Comparison of ENCODE assay signal across 18 cellular contexts in the genomic region with DNA sequence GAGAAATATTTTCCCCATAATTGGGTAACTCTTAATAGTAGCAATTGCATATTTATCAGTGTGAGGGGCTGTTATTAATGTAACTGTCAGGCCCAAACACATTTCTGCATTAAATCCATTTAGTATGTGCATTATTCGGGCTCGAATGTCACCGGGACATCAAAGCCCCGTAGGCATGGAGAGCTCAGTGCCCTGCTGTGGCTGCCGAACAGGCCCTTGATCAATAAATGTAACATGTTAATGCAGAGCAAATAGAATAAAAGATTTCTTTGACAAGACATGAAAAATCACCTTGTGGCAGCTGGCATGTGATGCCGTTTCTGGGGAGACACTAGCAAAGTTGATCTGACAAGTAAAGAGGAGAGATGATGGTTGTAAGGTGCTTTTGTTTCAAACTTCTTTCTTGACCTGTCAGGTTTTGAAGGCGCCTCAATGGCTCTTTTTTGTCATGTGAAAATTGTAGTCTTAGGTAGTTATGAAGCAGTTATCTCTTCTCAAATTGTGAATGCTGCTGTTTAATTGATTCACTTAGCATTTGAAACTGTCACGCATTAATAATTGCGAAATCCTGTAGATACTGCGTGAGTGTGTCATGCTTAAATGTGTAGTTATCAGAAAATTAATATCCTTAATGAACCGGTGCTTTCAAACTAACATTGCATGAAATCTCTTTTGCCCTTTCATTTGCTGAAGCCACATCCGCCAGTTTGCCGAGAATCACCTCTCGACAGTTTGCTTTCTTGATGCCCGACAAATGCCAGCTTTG. TPM values are rescaled to one million over a fixed set of nuclear protein-coding genes. Genes with fewer than 3 reads are reported as not detected.
A peak's percentile ranks its signal among the peaks of the same experiment; 100 is the strongest.
DNase-seq lines count a peak whose midpoint lies in the region; ATAC-seq, FAIRE-seq and TF ChIP-seq lines count a peak whose summit lies in the region.
"Had no signal": no experiment of that assay in that cellular context is flagged by ENCODE, and none has a peak within 500 bp of the region (broad histone marks: within the 10 kb centered on the region; RNA-seq: fewer than 3 reads in every experiment).

No MANE protein-coding gene starts in this region.

- H4K20me1 ChIP-seq in GM23338 (replicated peaks; ENCODE audit: insufficient read depth): no peaks in the 10 kb centered on the region
- H4K20me1 ChIP-seq in K562 (replicated peaks; ENCODE audit: control insufficient read depth, insufficient read depth, low read length): no peaks in the 10 kb centered on the region

- DNase-seq in GM23338 (ENCODE audit: low spot score) (peak; percentile 46), K562 (ENCODE audit: extremely low read depth in 1 of 4, low spot score in 3 of 4) (no peak), islet precursor cell (peak; percentile 32), WERI-Rb-1 (no peak)
- DNase-seq: CD8-positive, alpha-beta T cell; DND-41; GDM1; GOT3; MV-4-11; NCI-H187 treated with DMSO at 0.1 percent for 48 hours; NCI-H2171 treated with DMSO at 0.1 percent for 48 hours; NCI-H510A had no signal

- H3K79me2 ChIP-seq in GM23338 (replicated peaks; ENCODE audit: insufficient read depth): no peaks in the 10 kb centered on the region
- H3K79me2 ChIP-seq in K562 (ENCODE audit: control insufficient read depth, insufficient read depth, low read length): no peaks in the 10 kb centered on the region

- H3K27ac ChIP-seq in GM23338 (ENCODE audit: low read depth) (no peak overlapping the region), HEK293 (ENCODE audit: extremely low read depth, low read depth, low read length) (no peak overlapping the region), K562 (ENCODE audit: extremely low read depth, low read depth, low read length) (no peak overlapping the region), WERI-Rb-1 (no peak overlapping the region)

- no TSS peak for BruUV-seq in K562 (replicated peaks; lab: Mats Ljungman, UMichigan)

- TF ChIP-seq EP300 in K562 (IDR thresholded peaks at IDR 0.05; ENCODE audit: low read length): no peak

- H3K36me3 Mint-ChIP-seq in GM23338 (ENCODE audit: low read depth): no peaks in the 10 kb centered on the region
- H3K36me3 Mint-ChIP-seq: CD8-positive, alpha-beta T cell; IgD-negative memory B cell had no signal

- 0 out of 2 replicates have a peak, but pooled peaks cover 4% of the 10 kb centered on the region for H3K9me2 ChIP-seq in GM23338 (ENCODE audit: insufficient read depth)

- H3K9me3 ChIP-seq in HEK293 (ENCODE audit: control insufficient read depth, insufficient read depth, low read depth, low read length): no peaks in the 10 kb centered on the region
- no peaks in the 10 kb centered on the region for H3K9me3 ChIP-seq in K562 (replicated peaks; ENCODE audit: control insufficient read depth, insufficient read depth, low read depth, low read length)
- H3K9me3 ChIP-seq in WERI-Rb-1 (ENCODE audit: severe bottlenecking): peaks cover 5% of the 10 kb centered on the region

- no peak for TF ChIP-seq RAD21 in K562 (CRISPR knock-in tag; conservative IDR thresholded peaks at IDR 0.05 in 1 of 2, IDR thresholded peaks at IDR 0.05 in 1 of 2)

- H3K27me3 ChIP-seq in GM23338 (ENCODE audit: insufficient read depth) (peaks cover 45% of the 10 kb centered on the region), K562 (ENCODE audit: control insufficient read depth in 2 of 2, insufficient read depth in 2 of 2, low read length in 2 of 2) (peaks cover 18 to 19% of the 10 kb centered on the region in 2 experiments; a peak in 4 of 5 replicates), WERI-Rb-1 (ENCODE audit: insufficient read depth, low read depth, severe bottlenecking) (no peaks in the 10 kb centered on the region)

- peak overlapping the region; percentile 51; the same call in 2 of the 3 replicates for H3K4me3 Mint-ChIP-seq in GM23338
- H3K4me3 Mint-ChIP-seq: CD8-positive, alpha-beta T cell; IgD-negative memory B cell had no signal

- peaks cover 40% of the 10 kb centered on the region for H3K27me3 Mint-ChIP-seq in GM23338 (ENCODE audit: insufficient read depth, low read depth, poor library complexity)

- H3K36me3 ChIP-seq in GM23338 (ENCODE audit: insufficient read depth): no peaks in the 10 kb centered on the region
- no peaks in the 10 kb centered on the region for H3K36me3 ChIP-seq in HEK293 (ENCODE audit: control insufficient read depth in 2 of 2, insufficient read depth in 1 of 2, low read length in 2 of 2)
- no peaks in the 10 kb centered on the region for H3K36me3 ChIP-seq in K562 (ENCODE audit: control insufficient read depth, insufficient read depth, low read length)
- no peaks in the 10 kb centered on the region for H3K36me3 ChIP-seq in WERI-Rb-1

- CTCF ChIA-PET in HEK293 (lab: Yijun Ruan, JAX): interaction anchor here (1.0 kb wide), 1 partner anchor 22 kb away, joined by 3 read pairs; no protein-coding TSS in a partner anchor
- CTCF ChIA-PET in K562 (lab: Yijun Ruan, JAX; ENCODE audit: low intra/inter-chr PET ratio): no interaction called here

- no peak for TF ChIP-seq POLR2A in K562 (conservative IDR thresholded peaks at IDR 0.05)

- FAIRE-seq in K562 (lab: Jason Lieb, UNC): no peak
- FAIRE-seq: GM12892 had no signal

- ATAC-seq in GM23338 (peak; percentile 60), K562 (no peak), HG03442 (IDR thresholded peaks at IDR 0.05; ENCODE audit: unreplicated experiment) (no peak), GM19467 (IDR thresholded peaks at IDR 0.05; ENCODE audit: unreplicated experiment) (no peak)
- ATAC-seq: CD8-positive, alpha-beta T cell had no signal

- H3K4me1 ChIP-seq in GM23338 (ENCODE audit: insufficient read depth) (peaks cover 42% of the 10 kb centered on the region), HEK293 (ENCODE audit: control insufficient read depth, insufficient read depth, low read length) (peaks cover 15% of the 10 kb centered on the region), K562 (replicated peaks in 1 of 2; ENCODE audit: control insufficient read depth in 2 of 2, insufficient read depth in 2 of 2, low read length in 2 of 2) (no peaks in the 10 kb centered on the region)

- peaks cover 43% of the 10 kb centered on the region for H3K4me1 Mint-ChIP-seq in GM23338
- H3K4me1 Mint-ChIP-seq: IgD-negative memory B cell had no signal

- H3K4me3 ChIP-seq in GM23338 (peak overlapping the region; percentile 25), HEK293 (ENCODE audit: low read depth, low read length) (no peak overlapping the region), K562 (no peak overlapping the region), WERI-Rb-1 (ENCODE audit: low read depth, low read length) (no peak overlapping the region)

- in situ Hi-C loops in K562 (cut with MboI): no loop called here

- intact Hi-C loops in K562 (cut with micrococcal nuclease): no loop called here

- POLR2A ChIA-PET in HEK293 (lab: Yijun Ruan, JAX) (interaction anchor here (0.7 to 1.1 kb wide), 2 partner anchors 49 to 515 kb away, joined by 3 to 4 read pairs; partner anchors contain the start of gene ZNF503), K562 (lab: Yijun Ruan, JAX) (interaction anchor here (0.6 kb wide), 1 partner anchor 337 kb away, joined by 4 read pairs; no protein-coding TSS in a partner anchor)

- H2AFZ ChIP-seq in GM23338 (no peak overlapping the region), K562 (ENCODE audit: low read depth, low read length) (no peak overlapping the region)

- peak overlapping the region; percentile 46 for H3K4me2 ChIP-seq in GM23338
- no peak overlapping the region for H3K4me2 ChIP-seq in K562 (ENCODE audit: insufficient read depth, low read length)

- TF ChIP-seq CTCF in GM23338 (conservative IDR thresholded peaks at IDR 0.05; ENCODE audit: low read depth in 2 of 2): no peak
- no peak for TF ChIP-seq CTCF in HEK293 (tag by site-specific recombination; IDR thresholded peaks at IDR 0.05)
- no peak for TF ChIP-seq CTCF in K562 (IDR thresholded peaks at IDR 0.05 in 2 of 3, conservative IDR thresholded peaks at IDR 0.05 in 1 of 3; ENCODE audit: insufficient read depth in 2 of 3, low read depth in 1 of 3, low read length in 3 of 3)
- no peak for TF ChIP-seq CTCF in WERI-Rb-1 (IDR thresholded peaks at IDR 0.05; ENCODE audit: low read depth, low read length)

- H3F3A ChIP-seq in GM23338 (replicated peaks; ENCODE audit: low read depth): no peaks in the 10 kb centered on the region

- no peak overlapping the region for H3K27ac Mint-ChIP-seq in GM23338
- H3K27ac Mint-ChIP-seq: CD8-positive, alpha-beta T cell; IgD-negative memory B cell had no signal

- WGBS in K562 (ENCODE audit: insufficient coverage, low coverage, missing lambda C conversion rate): 2% methylated on average over 15 of the region's 15 CpGs

- peaks cover 8% of the 10 kb centered on the region for H3K9me3 Mint-ChIP-seq in GM23338

- H3K9me1 ChIP-seq in K562 (ENCODE audit: control insufficient read depth, insufficient read depth, low read length): no peaks in the 10 kb centered on the region

- H3K9ac ChIP-seq in K562 (ENCODE audit: insufficient read depth in 1 of 2, low read depth in 2 of 2, low read length in 2 of 2): no peak overlapping the region

RNA-seq across cellular contexts. Expression of gene LRMDA, which starts 19.4 kb away (rescaled TPM):
- 0.90 TPM in 1 of 2 replicates, not detected in the other for total RNA-seq in GM23338 (2014; rRNA removed; shearing (Covaris generic))
- polyA plus RNA-seq in GM23338 (2016; fragmentation: Nextera tagmentation; extraction: Ambion mirVana) (1.6 and 1.8 TPM in 2 replicates), K562 (2011; rRNA removed) (not detected in 2 replicates), K562 (2014; fragmentation: Illumina TruSeq; extraction: Trizol) (not detected in 2 replicates), K562 (2014; fragmentation: Nextera tagmentation; extraction: Ambion mirVana) (not detected), K562 (2014; rRNA removed) (not detected in 2 replicates)
- total RNA-seq in K562 (2011; cell fraction: chromatin; rRNA removed; ENCODE audit: low replicate concordance): not detected in 2 replicates
- not detected in 2 replicates for total RNA-seq in K562 (2011; cell fraction: nucleolus; rRNA removed)
- total RNA-seq in K562 (2011; cell fraction: nucleoplasm; rRNA removed): not detected in 2 replicates
- total RNA-seq in K562 (2014; rRNA removed) (not detected in 2 replicates), K562 (2014; rRNA removed; fragmentation: Illumina TruSeq; extraction: Trizol) (not detected in 2 replicates), K562 (2015; rRNA removed; fragmentation: Illumina TruSeq; extraction: Trizol) (0.25 and 0.26 TPM in 2 replicates), K562 (2021) (not detected in 2 replicates)
- not detected in 2 replicates for polyA plus RNA-seq in K562 (2011; cell fraction: cytosol; rRNA removed)
- not detected in 2 replicates for polyA plus RNA-seq in K562 (2011; cell fraction: nucleus; rRNA removed)
- polyA plus RNA-seq in K562 (2012): 2.2 TPM in 1 of 2 replicates, not detected in the other
- polyA minus RNA-seq in K562 (2011; rRNA and poly(A)+ RNA removed): not detected in 2 replicates
- polyA minus RNA-seq in K562 (2011; cell fraction: cytosol; rRNA and poly(A)+ RNA removed): not detected in 2 replicates
- not detected in 2 replicates for polyA minus RNA-seq in K562 (2011; cell fraction: nucleus; rRNA and poly(A)+ RNA removed)
- total RNA-seq: CD8-positive, alpha-beta T cell had no signal
- polyA plus RNA-seq: BJ, IgD-negative memory B cell had no signal

RNA-seq across cellular contexts. Expression of gene ZNF503, which starts 49.3 kb away (rescaled TPM):
- total RNA-seq in GM23338 (2014; rRNA removed; shearing (Covaris generic)): 0.04 TPM in 1 of 2 replicates, not detected in the other
- 0.21 and 0.24 TPM in 2 replicates for polyA plus RNA-seq in GM23338 (2016; fragmentation: Nextera tagmentation; extraction: Ambion mirVana)
- total RNA-seq in K562 (2011; cell fraction: chromatin; rRNA removed; ENCODE audit: low replicate concordance): not detected in 2 replicates
- not detected in 2 replicates for total RNA-seq in K562 (2011; cell fraction: nucleolus; rRNA removed)
- total RNA-seq in K562 (2011; cell fraction: nucleoplasm; rRNA removed): not detected in 2 replicates
- total RNA-seq in K562 (2014; rRNA removed): not detected in 2 replicates
- total RNA-seq in K562 (2014; rRNA removed; fragmentation: Illumina TruSeq; extraction: Trizol): not detected in 2 replicates
- total RNA-seq in K562 (2015; rRNA removed; fragmentation: Illumina TruSeq; extraction: Trizol): not detected in 2 replicates
- 0.20 TPM in 1 of 2 replicates, not detected in the other for total RNA-seq in K562 (2021)
- polyA plus RNA-seq in K562 (2011; rRNA removed): not detected in 2 replicates
- polyA plus RNA-seq in K562 (2011; cell fraction: cytosol; rRNA removed): not detected in 2 replicates
- not detected in 2 replicates for polyA plus RNA-seq in K562 (2011; cell fraction: nucleus; rRNA removed)
- 0.05 and 0.07 TPM in 2 replicates for polyA plus RNA-seq in K562 (2012)
- polyA plus RNA-seq in K562 (2014; fragmentation: Illumina TruSeq; extraction: Trizol): not detected in 2 replicates
- not detected for polyA plus RNA-seq in K562 (2014; fragmentation: Nextera tagmentation; extraction: Ambion mirVana)
- polyA plus RNA-seq in K562 (2014; rRNA removed): not detected in 2 replicates
- polyA minus RNA-seq in K562 (2011; rRNA and poly(A)+ RNA removed): not detected in 2 replicates
- not detected in 2 replicates for polyA minus RNA-seq in K562 (2011; cell fraction: cytosol; rRNA and poly(A)+ RNA removed)
- polyA minus RNA-seq in K562 (2011; cell fraction: nucleus; rRNA and poly(A)+ RNA removed): 0.13 TPM in 1 of 2 replicates, not detected in the other
- total RNA-seq: CD8-positive, alpha-beta T cell had no signal
- polyA plus RNA-seq: IgD-negative memory B cell had no signal

Comparison
In these comparisons a context has a peak if more than half of its experiments do, and no peak if none do; other contexts are left out.
1. DNase-seq: peak in GM23338 (single experiment) and islet precursor cell (single experiment); none in K562 (0 of 4) and WERI-Rb-1 (single experiment).